In genomic region chr1:232369912-232370311, GRCh38 we compare ENCODE assay signal across 18 cellular contexts.
DNase-seq lines count a peak whose midpoint lies in the region; ATAC-seq and TF ChIP-seq lines count a peak whose summit lies in the region.
"Had no signal": no experiment of that assay in that cellular context is flagged by ENCODE, and none has a peak within 500 bp of the region (broad histone marks: within the 10 kb centered on the region; RNA-seq: fewer than 3 reads in every experiment).

No MANE protein-coding gene starts in this region.

- peak overlapping the region; percentile 69 for H3K27ac ChIP-seq in left ventricle myocardium inferior (replicated peaks)
- H3K27ac ChIP-seq: 22Rv1, A549, C4-2B had no signal

- no peaks in the 10 kb centered on the region for H3K27me3 ChIP-seq in left ventricle myocardium inferior (ENCODE audit: low read depth)

- peaks cover 16% of the 10 kb centered on the region for H3K4me1 ChIP-seq in left ventricle myocardium inferior
- H3K4me1 ChIP-seq: A549 had no signal

- no peak overlapping the region for H3K4me3 ChIP-seq in left ventricle myocardium inferior
- H3K4me3 ChIP-seq: A549 had no signal

- no peak for TF ChIP-seq CTCF in left ventricle myocardium inferior (IDR thresholded peaks at IDR 0.05; ENCODE audit: borderline replicate concordance)

- H3K36me3 ChIP-seq in left ventricle myocardium inferior: no peaks in the 10 kb centered on the region

- intact Hi-C loops in Right ventricle myocardium inferior (cut with DNase I) (no loop called here), cardiac septum (cut with DNase I) (loop anchor here (5.0 to 10.0 kb wide), 2 partner anchors 63 to 355 kb away; no protein-coding TSS in a partner anchor), left ventricle myocardium inferior (cut with micrococcal nuclease) (no loop called here)

- H3K9me3 ChIP-seq in left ventricle myocardium inferior (replicated peaks): no peaks in the 10 kb centered on the region
- H3K9me3 ChIP-seq: A549, Caco-2 had no signal

- DNase-seq in Right ventricle myocardium inferior (ENCODE audit: missing footprints) (no peak), cardiac septum (ENCODE audit: low spot score) (no peak), left ventricle myocardium inferior (no peak), myocyte (ENCODE audit: low read depth) (peak; percentile 37), SIG-M5 (lab: John Stamatoyannopoulos, UW) (no peak)
- DNase-seq in stimulated activated naive CD4-positive, alpha-beta T cell (lab: John Stamatoyannopoulos, UW): no peak
- DNase-seq: AML-193; Caco-2; CD4-positive, alpha-beta T cell; GOT3; H7; HFFc6 had no signal

- ATAC-seq in Right ventricle myocardium inferior: peak; percentile 83
- ATAC-seq in GM21619 (IDR thresholded peaks at IDR 0.05; ENCODE audit: unreplicated experiment): no peak
- no peak for ATAC-seq in HG03432 (IDR thresholded peaks at IDR 0.05; ENCODE audit: unreplicated experiment)
- ATAC-seq: A549, HCT116 had no signal
